1 cellular context compared by ENCODE assay signal in the genomic region with DNA sequence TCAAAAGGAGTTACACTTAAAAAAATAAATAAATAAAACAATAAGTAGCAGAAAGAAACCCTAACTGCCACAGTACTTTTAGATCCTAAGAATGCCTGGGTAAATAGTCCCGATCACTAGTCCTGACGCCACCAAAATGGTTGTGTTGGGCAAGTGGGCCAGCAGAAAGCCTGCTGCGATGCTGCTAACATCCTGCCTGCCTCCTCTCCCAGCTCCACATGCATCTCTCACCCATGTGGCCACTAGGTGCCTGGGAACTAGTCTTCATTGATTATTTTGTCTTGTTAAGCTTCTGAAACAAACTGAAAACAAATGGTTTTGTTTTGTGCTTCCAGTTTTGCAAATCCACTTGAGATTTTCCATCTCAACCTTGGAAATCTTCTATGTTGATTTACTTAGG.
TF ChIP-seq lines count a peak whose summit lies in the region.

No MANE protein-coding gene starts in this region.

TF ChIP-seq in WTC11, 78 proteins besides CTCF, POLR2A, EP300 and RAD21 (continued from another document):
- no peak for TF ChIP-seq E2F4 (CRISPR knock-in tag; IDR thresholded peaks at IDR 0.05; ENCODE audit: borderline replicate concordance, low read depth)
- TF ChIP-seq, protein P1, sequence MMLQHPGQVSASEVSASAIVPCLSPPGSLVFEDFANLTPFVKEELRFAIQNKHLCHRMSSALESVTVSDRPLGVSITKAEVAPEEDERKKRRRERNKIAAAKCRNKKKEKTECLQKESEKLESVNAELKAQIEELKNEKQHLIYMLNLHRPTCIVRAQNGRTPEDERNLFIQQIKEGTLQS (CRISPR knock-in tag; conservative IDR thresholded peaks at IDR 0.05) = no peak
- no peak for TF ChIP-seq NR1H2 (CRISPR knock-in tag; IDR thresholded peaks at IDR 0.05)
- TF ChIP-seq, protein P2, sequence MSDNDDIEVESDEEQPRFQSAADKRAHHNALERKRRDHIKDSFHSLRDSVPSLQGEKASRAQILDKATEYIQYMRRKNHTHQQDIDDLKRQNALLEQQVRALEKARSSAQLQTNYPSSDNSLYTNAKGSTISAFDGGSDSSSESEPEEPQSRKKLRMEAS (CRISPR knock-in tag; IDR thresholded peaks at IDR 0.05) = no peak
- TF ChIP-seq ERG (CRISPR knock-in tag; IDR thresholded peaks at IDR 0.05) = no peak
- TF ChIP-seq FOXP1 (CRISPR knock-in tag; IDR thresholded peaks at IDR 0.05; ENCODE audit: borderline replicate concordance) = no peak
- no peak for TF ChIP-seq NFYB (CRISPR knock-in tag; conservative IDR thresholded peaks at IDR 0.05; ENCODE audit: low read depth)
